Comparison of ENCODE assay signal across 37 cellular contexts in genomic region chr10:10197423-10197822, GRCh38.
"Had no signal": no experiment of that assay in that cellular context is flagged by ENCODE, and none has a peak within 500 bp of the region (broad histone marks: within the 10 kb centered on the region; RNA-seq: fewer than 3 reads in every experiment).

No MANE protein-coding gene starts in this region.

- H3K4me3 ChIP-seq: adrenal gland, body of pancreas, breast epithelium had no signal

- H3K27ac Mint-ChIP-seq: activated B cell treated with CpG ODN at 0.5 μM for 24 hours; activated CD4-positive, alpha-beta memory T cell treated with anti-CD3 and anti-CD28 coated beads for 36 hours; activated CD4-positive, alpha-beta T cell treated with anti-CD3 and anti-CD28 coated beads, Interleukin-2, amount 10 ng/mL, durations not matched to agents 24 days and 14 days; activated CD8-positive, alpha-beta T cell treated with anti-CD3 and anti-CD28 coated beads for 36 hours; activated naive CD4-positive, alpha-beta T cell treated with anti-CD3 and anti-CD28 coated beads for 36 hours; activated naive CD4-positive, alpha-beta T cell treated with anti-CD3 and anti-CD28 coated beads, Interleukin-2, amount 50 U/mL, for 72 hours; activated naive CD8-positive, alpha-beta T cell treated with anti-CD3 and anti-CD28 coated beads for 36 hours; activated T-cell treated with anti-CD3 and anti-CD28 coated beads, Interleukin-2, amount 50 U/mL, for 72 hours; activated T-helper 1 cell treated with anti-CD3 and anti-CD28 coated beads, Interleukin-12 subunit alpha, Interleukin-12 subunit beta, Interleukin-2, Interleukin-4 antibody, amounts not matched to agents 30 ng/mL and 10 ng/mL and 1 ng/mL, durations not matched to agents 14 hours and 24 hours and 36 hours; activated T-helper 17 cell treated with anti-CD3 and anti-CD28 coated beads, Interleukin-2, amount 50 U/mL, for 72 hours; T-helper 1 cell treated with Interleukin-12 subunit alpha and Interleukin-12 subunit beta and Interleukin-4 antibody, amounts not matched to agents 30 μg/mL and 1 μg/mL, for 36 hours; T-helper 2 cell treated with Interferon-gamma antibody and Interleukin-4, amounts not matched to agents 5 μg/mL and 100 μg/mL, for 36 hours had no signal

- H3K9me3 Mint-ChIP-seq: activated B cell treated with CpG ODN at 0.5 μM for 24 hours; activated CD4-positive, alpha-beta memory T cell treated with anti-CD3 and anti-CD28 coated beads for 36 hours; activated CD4-positive, alpha-beta T cell treated with anti-CD3 and anti-CD28 coated beads, Interleukin-2, amount 10 ng/mL, durations not matched to agents 24 days and 14 days; activated CD8-positive, alpha-beta T cell treated with anti-CD3 and anti-CD28 coated beads for 36 hours; activated naive CD4-positive, alpha-beta T cell treated with anti-CD3 and anti-CD28 coated beads for 36 hours; activated naive CD4-positive, alpha-beta T cell treated with anti-CD3 and anti-CD28 coated beads, Interleukin-2, amount 50 U/mL, for 72 hours; activated naive CD8-positive, alpha-beta T cell treated with anti-CD3 and anti-CD28 coated beads for 36 hours; activated T-cell treated with anti-CD3 and anti-CD28 coated beads, Interleukin-2, amount 50 U/mL, for 4 hours; activated T-cell treated with anti-CD3 and anti-CD28 coated beads, Interleukin-2, amount 50 U/mL, for 72 hours; activated T-helper 1 cell treated with anti-CD3 and anti-CD28 coated beads, Interleukin-12 subunit alpha, Interleukin-12 subunit beta, Interleukin-2, Interleukin-4 antibody, amounts not matched to agents 30 ng/mL and 10 ng/mL and 1 ng/mL, durations not matched to agents 14 hours and 24 hours and 36 hours; activated T-helper 17 cell treated with anti-CD3 and anti-CD28 coated beads, Interleukin-2, amount 50 U/mL, for 72 hours; T-helper 1 cell treated with Interleukin-12 subunit alpha and Interleukin-12 subunit beta and Interleukin-4 antibody, amounts not matched to agents 30 μg/mL and 1 μg/mL, for 36 hours; T-helper 2 cell treated with Interferon-gamma antibody and Interleukin-4, amounts not matched to agents 5 μg/mL and 100 μg/mL, for 36 hours had no signal

- DNase-seq: activated B cell treated with CpG ODN at 0.5 μM for 24 hours; activated CD4-positive, alpha-beta memory T cell treated with anti-CD3 and anti-CD28 coated beads for 36 hours; activated CD4-positive, alpha-beta T cell treated with anti-CD3 and anti-CD28 coated beads for 4 hours; activated CD4-positive, alpha-beta T cell treated with anti-CD3 and anti-CD28 coated beads, Interleukin-2, amount 10 ng/mL, durations not matched to agents 24 days and 14 days; activated CD4-positive, alpha-beta T cell treated with anti-CD3 and anti-CD28 coated beads, Interleukin-2, amount 50 U/mL, for 1 hour; activated CD4-positive, alpha-beta T cell treated with anti-CD3 and anti-CD28 coated beads, Interleukin-2, amount 50 U/mL, for 4 hours; activated CD4-positive, CD25-positive, alpha-beta regulatory T cell treated with anti-CD3 and anti-CD28 coated beads, Interleukin-2, amount 50 U/mL, for 72 hours; activated CD8-positive, alpha-beta memory T cell treated with anti-CD3 and anti-CD28 coated beads, Interleukin-2, amount 50 U/mL, for 4 hours; activated CD8-positive, alpha-beta T cell treated with anti-CD3 and anti-CD28 coated beads for 36 hours; activated effector memory CD4-positive, alpha-beta T cell treated with anti-CD3 and anti-CD28 coated beads, Interleukin-2, amount 50 U/mL, for 16 hours; activated gamma-delta T cell treated with Interleukin-2 at 50 U/mL for 16 hours; activated naive CD4-positive, alpha-beta T cell; activated naive CD4-positive, alpha-beta T cell treated with anti-CD3 and anti-CD28 coated beads for 36 hours; activated naive CD4-positive, alpha-beta T cell treated with anti-CD3 and anti-CD28 coated beads, Interleukin-2, amount 50 U/mL, for 16 hours; activated naive CD8-positive, alpha-beta T cell treated with anti-CD3 and anti-CD28 coated beads for 36 hours; activated T-cell treated with anti-CD3 and anti-CD28 coated beads for 4 hours; activated T-cell treated with anti-CD3 and anti-CD28 coated beads, Interleukin-2, amount 50 U/mL, for 1 hour; activated T-cell treated with anti-CD3 and anti-CD28 coated beads, Interleukin-2, amount 50 U/mL, for 4 hours; activated T-cell treated with anti-CD3 and anti-CD28 coated beads, Interleukin-2, amount 50 U/mL, for 72 hours; adrenal gland; amniotic stem cell; aorta; body of pancreas; brain microvascular endothelial cell; central memory CD4-positive, alpha-beta T cell; T-helper 1 cell; T-helper 2 cell; T-helper 9 cell had no signal

- H3K27ac ChIP-seq: adrenal gland, body of pancreas, brain microvascular endothelial cell, breast epithelium, VCaP had no signal

- H3K27me3 Mint-ChIP-seq: activated B cell treated with CpG ODN at 0.5 μM for 24 hours; activated CD4-positive, alpha-beta T cell treated with anti-CD3 and anti-CD28 coated beads, Interleukin-2, amount 10 ng/mL, durations not matched to agents 24 days and 14 days; activated CD8-positive, alpha-beta T cell treated with anti-CD3 and anti-CD28 coated beads for 36 hours; activated naive CD8-positive, alpha-beta T cell treated with anti-CD3 and anti-CD28 coated beads for 36 hours had no signal

- H3K36me3 Mint-ChIP-seq: activated CD4-positive, alpha-beta memory T cell treated with anti-CD3 and anti-CD28 coated beads for 36 hours; activated naive CD4-positive, alpha-beta T cell treated with anti-CD3 and anti-CD28 coated beads, Interleukin-2, amount 50 U/mL, for 72 hours; activated naive CD8-positive, alpha-beta T cell treated with anti-CD3 and anti-CD28 coated beads for 36 hours had no signal

- H3K27me3 ChIP-seq: adrenal gland, body of pancreas, brain microvascular endothelial cell, breast epithelium had no signal

- H3K4me1 ChIP-seq: adrenal gland, body of pancreas, breast epithelium had no signal

- ATAC-seq: activated CD8-positive, alpha-beta T cell treated with anti-CD3 and anti-CD28 coated beads for 36 hours; activated naive CD4-positive, alpha-beta T cell treated with anti-CD3 and anti-CD28 coated beads, Interleukin-2, amount 50 U/mL, for 72 hours; activated T-cell treated with anti-CD3 and anti-CD28 coated beads, Interleukin-2, amount 50 U/mL, for 4 hours; activated T-cell treated with anti-CD3 and anti-CD28 coated beads, Interleukin-2, amount 50 U/mL, for 72 hours; activated T-helper 17 cell treated with anti-CD3 and anti-CD28 coated beads, Interleukin-2, amount 50 U/mL, for 72 hours; body of pancreas had no signal

- H3K4me1 Mint-ChIP-seq: activated B cell treated with CpG ODN at 0.5 μM for 24 hours; activated CD4-positive, alpha-beta T cell treated with anti-CD3 and anti-CD28 coated beads, Interleukin-2, amount 10 ng/mL, durations not matched to agents 24 days and 14 days; activated naive CD8-positive, alpha-beta T cell treated with anti-CD3 and anti-CD28 coated beads for 36 hours; activated T-helper 17 cell treated with anti-CD3 and anti-CD28 coated beads, Interleukin-2, amount 50 U/mL, for 72 hours had no signal

- H3K9me3 ChIP-seq: adrenal gland, body of pancreas, breast epithelium had no signal

- FAIRE-seq: astrocyte, TTC549 had no signal

- H3K4me3 Mint-ChIP-seq: activated B cell treated with CpG ODN at 0.5 μM for 24 hours; activated CD4-positive, alpha-beta memory T cell treated with anti-CD3 and anti-CD28 coated beads for 36 hours; activated CD4-positive, alpha-beta T cell treated with anti-CD3 and anti-CD28 coated beads, Interleukin-2, amount 10 ng/mL, durations not matched to agents 24 days and 14 days; activated CD8-positive, alpha-beta T cell treated with anti-CD3 and anti-CD28 coated beads for 36 hours; activated naive CD4-positive, alpha-beta T cell treated with anti-CD3 and anti-CD28 coated beads for 36 hours; activated naive CD8-positive, alpha-beta T cell treated with anti-CD3 and anti-CD28 coated beads for 36 hours; activated T-cell treated with anti-CD3 and anti-CD28 coated beads, Interleukin-2, amount 50 U/mL, for 4 hours; activated T-cell treated with anti-CD3 and anti-CD28 coated beads, Interleukin-2, amount 50 U/mL, for 72 hours; activated T-helper 1 cell treated with anti-CD3 and anti-CD28 coated beads, Interleukin-12 subunit alpha, Interleukin-12 subunit beta, Interleukin-2, Interleukin-4 antibody, amounts not matched to agents 30 ng/mL and 10 ng/mL and 1 ng/mL, durations not matched to agents 14 hours and 24 hours and 36 hours; activated T-helper 17 cell treated with anti-CD3 and anti-CD28 coated beads, Interleukin-2, amount 50 U/mL, for 72 hours; T-helper 1 cell treated with Interleukin-12 subunit alpha and Interleukin-12 subunit beta and Interleukin-4 antibody, amounts not matched to agents 30 μg/mL and 1 μg/mL, for 36 hours; T-helper 2 cell treated with Interferon-gamma antibody and Interleukin-4, amounts not matched to agents 5 μg/mL and 100 μg/mL, for 36 hours had no signal

- H3K36me3 ChIP-seq: adrenal gland, brain microvascular endothelial cell, breast epithelium had no signal
